In the genomic region with DNA sequence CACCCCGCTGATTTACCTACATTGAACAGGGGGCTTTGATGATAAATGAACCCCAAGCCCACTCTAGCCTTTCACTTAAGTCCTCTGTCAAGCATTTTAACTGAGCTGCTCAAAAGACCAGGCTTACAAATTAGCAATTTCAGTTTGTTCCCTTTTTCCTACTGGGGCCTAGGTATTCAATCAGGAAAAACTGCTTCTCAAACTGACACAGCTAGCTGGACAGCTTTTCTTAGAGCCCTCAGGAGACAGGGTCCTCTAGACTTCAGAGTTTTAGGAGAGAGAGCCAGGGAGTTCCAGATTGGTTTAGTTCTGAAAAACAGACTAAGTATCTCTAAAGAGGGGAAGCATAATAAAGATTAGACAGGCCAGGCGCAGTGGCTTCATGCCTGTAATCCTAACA, we compare ENCODE assay signal across 13 cellular contexts. TPM values are rescaled to one million over a fixed set of nuclear protein-coding genes. Genes with fewer than 3 reads are reported as not detected.
DNase-seq lines count a peak whose midpoint lies in the region; ATAC-seq and TF ChIP-seq lines count a peak whose summit lies in the region.
"Had no signal": no experiment of that assay in that cellular context is flagged by ENCODE, and none has a peak within 500 bp of the region (broad histone marks: within the 10 kb centered on the region; RNA-seq: fewer than 3 reads in every experiment).

No MANE protein-coding gene starts in this region.

- no TSS peak for BruUV-seq in Caco-2 (replicated peaks; lab: Mats Ljungman, UMichigan)

- no peak overlapping the region for H2AFZ ChIP-seq in neural progenitor cell (replicated peaks)
- H2AFZ ChIP-seq: GM23248 had no signal

- peaks cover 14% of the 10 kb centered on the region for H4K20me1 ChIP-seq in neural progenitor cell (ENCODE audit: low read depth)

- H3K9ac ChIP-seq in neural progenitor cell, result no peak overlapping the region
- H3K9ac ChIP-seq: GM23248, KMS-11 had no signal

- H3K9me3 Mint-ChIP-seq in Caco-2 (ENCODE audit: unreplicated experiment), result no peaks in the 10 kb centered on the region
- H3K9me3 Mint-ChIP-seq in activated naive CD8-positive, alpha-beta T cell treated with anti-CD3 and anti-CD28 coated beads, Interleukin-2, amount 50 U/mL, for 24 hours, result no peaks in the 10 kb centered on the region
- H3K9me3 Mint-ChIP-seq in neural progenitor cell, result no peaks in the 10 kb centered on the region
- H3K9me3 Mint-ChIP-seq: stimulated activated memory B cell treated with anti-CD40 and anti-IgM and Interleukin-4, amounts not matched to agents 10 μg/mL and 1 μg/mL and 100 μg/mL, for 72 hours had no signal

- peaks cover 30% of the 10 kb centered on the region for H3K4me1 Mint-ChIP-seq in Caco-2 (ENCODE audit: low read depth, unreplicated experiment)
- H3K4me1 Mint-ChIP-seq in activated naive CD8-positive, alpha-beta T cell treated with anti-CD3 and anti-CD28 coated beads, Interleukin-2, amount 50 U/mL, for 24 hours, result peaks cover 43% of the 10 kb centered on the region
- peaks cover 45% of the 10 kb centered on the region for H3K4me1 Mint-ChIP-seq in neural progenitor cell

- H3K4me3 ChIP-seq in Caco-2 (ENCODE audit: low read depth, low read length) (no peak overlapping the region), neural progenitor cell (no peak overlapping the region)
- H3K4me3 ChIP-seq: GM23248, right atrium auricular region had no signal

- H3K27me3 Mint-ChIP-seq in Caco-2 (ENCODE audit: insufficient read depth, unreplicated experiment), result no peaks in the 10 kb centered on the region
- no peaks in the 10 kb centered on the region for H3K27me3 Mint-ChIP-seq in activated naive CD8-positive, alpha-beta T cell treated with anti-CD3 and anti-CD28 coated beads, Interleukin-2, amount 50 U/mL, for 24 hours
- H3K27me3 Mint-ChIP-seq in neural progenitor cell (ENCODE audit: insufficient read depth, low read depth), result no peaks in the 10 kb centered on the region
- H3K27me3 Mint-ChIP-seq: stimulated activated memory B cell treated with anti-CD40 and anti-IgM and Interleukin-4, amounts not matched to agents 10 μg/mL and 1 μg/mL and 100 μg/mL, for 72 hours had no signal

- H3K27me3 ChIP-seq in Caco-2 (replicated peaks; ENCODE audit: control insufficient read depth, insufficient read depth, low read length) (no peaks in the 10 kb centered on the region), neural progenitor cell (no peaks in the 10 kb centered on the region)
- H3K27me3 ChIP-seq: right atrium auricular region had no signal

- H3K36me3 ChIP-seq in Caco-2 (ENCODE audit: control insufficient read depth, insufficient read depth, low read length) (no peaks in the 10 kb centered on the region), neural progenitor cell (no peaks in the 10 kb centered on the region)
- H3K36me3 ChIP-seq: right atrium auricular region had no signal

- 0 out of 2 replicates have a peak overlapping the region, but pooled peaks have one; percentile 3 for H3K27ac ChIP-seq in C4-2B
- H3K27ac ChIP-seq in neural progenitor cell, result peak overlapping the region; percentile 54
- H3K27ac ChIP-seq: GM23248, KMS-11 had no signal

- intact Hi-C loops in Caco-2 (cut with micrococcal nuclease; ENCODE audit: unreplicated experiment), result no loop called here
- intact Hi-C loops in head of caudate nucleus (cut with DNase I), result no loop called here

- ATAC-seq in activated naive CD8-positive, alpha-beta T cell treated with anti-CD3 and anti-CD28 coated beads, Interleukin-2, amount 50 U/mL, for 24 hours, result no peak
- no peak for ATAC-seq in HG03097 (IDR thresholded peaks at IDR 0.05; ENCODE audit: low FRiP score, unreplicated experiment)
- ATAC-seq: stimulated activated memory B cell treated with anti-CD40 and anti-IgM and Interleukin-4, amounts not matched to agents 10 μg/mL and 1 μg/mL and 100 μg/mL, for 72 hours had no signal

- H3K4me3 Mint-ChIP-seq in Caco-2 (ENCODE audit: unreplicated experiment), result no peak overlapping the region
- no peak overlapping the region for H3K4me3 Mint-ChIP-seq in activated naive CD8-positive, alpha-beta T cell treated with anti-CD3 and anti-CD28 coated beads, Interleukin-2, amount 50 U/mL, for 24 hours
- no peak overlapping the region for H3K4me3 Mint-ChIP-seq in neural progenitor cell
- H3K4me3 Mint-ChIP-seq: stimulated activated memory B cell treated with anti-CD40 and anti-IgM and Interleukin-4, amounts not matched to agents 10 μg/mL and 1 μg/mL and 100 μg/mL, for 72 hours had no signal

- CTCF ChIA-PET in Caco-2 (lab: Charles Lee), result interaction anchor here (0.6 to 3.4 kb wide), 7 partner anchors 14 to 106 kb away, joined by 3 to 42 read pairs (median 13); a partner anchor contains a TSS

- H3K9me3 ChIP-seq in Caco-2 (no peaks in the 10 kb centered on the region), neural progenitor cell (ENCODE audit: low read depth) (no peaks in the 10 kb centered on the region)
- H3K9me3 ChIP-seq: right atrium auricular region had no signal

- peaks cover 52% of the 10 kb centered on the region for H3K4me1 ChIP-seq in Caco-2
- peaks cover 19% of the 10 kb centered on the region for H3K4me1 ChIP-seq in neural progenitor cell

- TF ChIP-seq CTCF in C4-2B (conservative IDR thresholded peaks at IDR 0.05) (no peak), Caco-2 (IDR thresholded peaks at IDR 0.05; ENCODE audit: insufficient read depth in 1 of 2, low read depth in 1 of 2, low read length in 1 of 2, severe bottlenecking in 1 of 2, unreplicated experiment in 1 of 2) (no peak), neural progenitor cell (IDR thresholded peaks at IDR 0.05) (no peak)

- DNase-seq in Caco-2 (peak in 1 of 2 experiments; percentile 49), neural progenitor cell (ENCODE audit: low spot score) (no peak), head of caudate nucleus (no peak), activated gamma-delta T cell treated with Interleukin-2 at 50 U/mL for 16 hours (no peak)
- no peak for DNase-seq in activated naive CD8-positive, alpha-beta T cell treated with anti-CD3 and anti-CD28 coated beads, Interleukin-2, amount 50 U/mL, for 24 hours
- DNase-seq: NCI-H1694, NCI-H510A treated with DMSO at 0.1 percent for 48 hours had no signal

- H3K36me3 Mint-ChIP-seq in Caco-2 (ENCODE audit: insufficient read depth, unreplicated experiment) (peaks cover 29% of the 10 kb centered on the region), neural progenitor cell (peaks cover 8% of the 10 kb centered on the region)
- peaks cover 22% of the 10 kb centered on the region for H3K36me3 Mint-ChIP-seq in activated naive CD8-positive, alpha-beta T cell treated with anti-CD3 and anti-CD28 coated beads, Interleukin-2, amount 50 U/mL, for 24 hours (ENCODE audit: low read depth)

- POLR2A ChIA-PET in Caco-2 (lab: Charles Lee), result interaction anchor here (0.6 to 1.1 kb wide), 3 partner anchors 14 to 21 kb away, joined by 3 to 4 read pairs (median 4); no protein-coding TSS in a partner anchor

- H3K27ac Mint-ChIP-seq in Caco-2 (ENCODE audit: unreplicated experiment) (peak overlapping the region; percentile 11), neural progenitor cell (peak overlapping the region; percentile 76)
- peak overlapping the region; percentile 75 for H3K27ac Mint-ChIP-seq in activated naive CD8-positive, alpha-beta T cell treated with anti-CD3 and anti-CD28 coated beads, Interleukin-2, amount 50 U/mL, for 24 hours
- H3K27ac Mint-ChIP-seq: stimulated activated memory B cell treated with anti-CD40 and anti-IgM and Interleukin-4, amounts not matched to agents 10 μg/mL and 1 μg/mL and 100 μg/mL, for 72 hours had no signal

- H3K79me2 ChIP-seq in neural progenitor cell (ENCODE audit: low read depth), result peaks cover 55% of the 10 kb centered on the region

- peaks cover 38% of the 10 kb centered on the region for H3F3A ChIP-seq in neural progenitor cell (ENCODE audit: low read depth)

- H3K4me2 ChIP-seq in neural progenitor cell, result no peak overlapping the region
- H3K4me2 ChIP-seq: KMS-11 had no signal

RNA-seq across cellular contexts. Expression of a gene that starts 6.2 kb away (rescaled TPM):
- total RNA-seq in Caco-2 (2022), result 12.7 and 13.6 TPM in 2 replicates
- total RNA-seq in neural progenitor cell (ENCODE audit: low replicate concordance), result 4.6 and 9.1 TPM in 2 replicates

RNA-seq across cellular contexts. Expression of a gene that starts 7.2 kb away (rescaled TPM):
- total RNA-seq in Caco-2 (2022) (71.0 and 78.0 TPM in 2 replicates), neural progenitor cell (ENCODE audit: low replicate concordance) (10.2 and 14.3 TPM in 2 replicates)

RNA-seq across cellular contexts. Expression of a gene that starts 20.0 kb away (rescaled TPM):
- total RNA-seq in Caco-2 (2022) (21.2 and 21.6 TPM in 2 replicates), neural progenitor cell (ENCODE audit: low replicate concordance) (6.8 and 17.3 TPM in 2 replicates)

RNA-seq across cellular contexts. Expression of a gene that starts 23.2 kb away (rescaled TPM):
- total RNA-seq in Caco-2 (2022), result 74.3 and 88.5 TPM in 2 replicates
- total RNA-seq in neural progenitor cell (ENCODE audit: low replicate concordance), result 16.0 and 31.4 TPM in 2 replicates

Comparison
In these comparisons a context has a peak if more than half of its experiments do, and no peak if none do; other contexts are left out.
1. H3K27ac Mint-ChIP-seq: peak in every context shown above with its lines; median percentile 76 in neural progenitor cell; 75 in activated naive CD8-positive, alpha-beta T cell treated with anti-CD3 and anti-CD28 coated beads, Interleukin-2, amount 50 U/mL, for 24 hours; 11 in Caco-2.